Comparison of ENCODE assay signal across 1 cellular context in the genomic region with DNA sequence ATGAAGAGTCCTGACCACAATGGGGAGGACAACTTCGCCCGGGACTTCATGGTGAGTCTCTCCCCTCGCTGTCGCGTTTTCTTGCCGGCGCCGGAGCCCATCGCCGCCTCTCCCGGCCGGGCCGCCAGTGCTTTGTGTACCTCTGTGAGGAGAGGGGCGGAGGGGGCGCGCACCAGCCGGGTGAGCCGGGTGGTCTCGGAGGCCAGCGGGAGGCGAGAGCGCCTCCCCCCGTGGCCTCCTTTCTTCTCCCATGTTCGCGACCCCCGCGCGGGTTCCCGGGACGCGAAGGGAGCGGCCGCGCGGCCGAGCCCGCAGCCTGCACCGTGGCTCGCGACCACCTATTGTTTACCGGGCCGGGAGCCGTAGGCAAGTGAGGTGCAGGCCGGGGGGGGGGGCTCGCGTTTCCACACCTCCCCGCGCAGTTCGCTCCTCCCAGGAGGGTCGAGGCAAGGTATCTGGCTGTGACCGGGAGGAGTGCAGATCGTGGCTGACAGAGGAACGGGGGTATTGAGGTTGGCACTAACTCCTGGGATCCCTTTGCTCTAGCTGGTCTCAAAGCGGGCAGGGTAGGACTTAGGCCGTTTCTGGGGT.
A peak's percentile ranks its signal among the peaks of the same experiment; 100 is the strongest.
TF ChIP-seq lines count a peak whose summit lies in the region.

No MANE protein-coding gene starts in this region.

TF ChIP-seq in K562, 482 proteins besides CTCF, POLR2A, EP300 and RAD21 (continued from another document and continues in another):
- TF ChIP-seq, protein P1, sequence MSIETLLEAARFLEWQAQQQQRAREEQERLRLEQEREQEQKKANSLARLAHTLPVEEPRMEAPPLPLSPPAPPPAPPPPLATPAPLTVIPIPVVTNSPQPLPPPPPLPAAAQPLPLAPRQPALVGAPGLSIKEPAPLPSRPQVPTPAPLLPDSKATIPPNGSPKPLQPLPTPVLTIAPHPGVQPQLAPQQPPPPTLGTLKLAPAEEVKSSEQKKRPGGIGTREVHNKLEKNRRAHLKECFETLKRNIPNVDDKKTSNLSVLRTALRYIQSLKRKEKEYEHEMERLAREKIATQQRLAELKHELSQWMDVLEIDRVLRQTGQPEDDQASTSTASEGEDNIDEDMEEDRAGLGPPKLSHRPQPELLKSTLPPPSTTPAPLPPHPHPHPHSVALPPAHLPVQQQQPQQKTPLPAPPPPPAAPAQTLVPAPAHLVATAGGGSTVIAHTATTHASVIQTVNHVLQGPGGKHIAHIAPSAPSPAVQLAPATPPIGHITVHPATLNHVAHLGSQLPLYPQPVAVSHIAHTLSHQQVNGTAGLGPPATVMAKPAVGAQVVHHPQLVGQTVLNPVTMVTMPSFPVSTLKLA (conservative IDR thresholded peaks at IDR 0.05) = no peak
- TF ChIP-seq RFX5 (IDR thresholded peaks at IDR 0.05; ENCODE audit: low read depth, low read length) = no peak
- 0 out of 2 replicates have a peak, but pooled peaks have one; percentile 19 for TF ChIP-seq ZSCAN29 (IDR thresholded peaks at IDR 0.05)
- TF ChIP-seq SIN3A (IDR thresholded peaks at IDR 0.05; ENCODE audit: borderline replicate concordance in 2 of 2, control insufficient read depth in 1 of 2, low read depth in 2 of 2, low read length in 2 of 2) = 0 out of 4 replicates have a peak, but pooled peaks of 1 of the 2 experiments have one; percentile 32
- TF ChIP-seq CHCHD3 (CRISPR knock-in tag; IDR thresholded peaks at IDR 0.05) = no peak
- TF ChIP-seq CBX8 (IDR thresholded peaks at IDR 0.05; ENCODE audit: borderline replicate concordance, extremely low read depth, low read depth, low read length, poor library complexity, severe bottlenecking) = no peak
- 0 out of 2 replicates have a peak, but pooled peaks have one; percentile 55 for TF ChIP-seq NFRKB (IDR thresholded peaks at IDR 0.05; ENCODE audit: low read depth)
- TF ChIP-seq ILK (tag; IDR thresholded peaks at IDR 0.05; ENCODE audit: borderline replicate concordance, low read depth) = no peak
- no peak for TF ChIP-seq ZNF324 (CRISPR knock-in tag; IDR thresholded peaks at IDR 0.05)
- TF ChIP-seq POLR2G (IDR thresholded peaks at IDR 0.05; ENCODE audit: low read depth, low read length) = peak; percentile 73
- no peak for TF ChIP-seq ZNF586 (CRISPR knock-in tag; conservative IDR thresholded peaks at IDR 0.05)
- peak; percentile 77 for TF ChIP-seq ZNF740 (CRISPR knock-in tag; IDR thresholded peaks at IDR 0.05)
- TF ChIP-seq ZNF740 (tag; IDR thresholded peaks at IDR 0.05) = no peak; a peak in 2 of 4 replicates
- no peak for TF ChIP-seq CCNT2 (IDR thresholded peaks at IDR 0.05; ENCODE audit: borderline replicate concordance, extremely low read depth, insufficient read length, low read depth, low read length)
- TF ChIP-seq, protein P2, sequence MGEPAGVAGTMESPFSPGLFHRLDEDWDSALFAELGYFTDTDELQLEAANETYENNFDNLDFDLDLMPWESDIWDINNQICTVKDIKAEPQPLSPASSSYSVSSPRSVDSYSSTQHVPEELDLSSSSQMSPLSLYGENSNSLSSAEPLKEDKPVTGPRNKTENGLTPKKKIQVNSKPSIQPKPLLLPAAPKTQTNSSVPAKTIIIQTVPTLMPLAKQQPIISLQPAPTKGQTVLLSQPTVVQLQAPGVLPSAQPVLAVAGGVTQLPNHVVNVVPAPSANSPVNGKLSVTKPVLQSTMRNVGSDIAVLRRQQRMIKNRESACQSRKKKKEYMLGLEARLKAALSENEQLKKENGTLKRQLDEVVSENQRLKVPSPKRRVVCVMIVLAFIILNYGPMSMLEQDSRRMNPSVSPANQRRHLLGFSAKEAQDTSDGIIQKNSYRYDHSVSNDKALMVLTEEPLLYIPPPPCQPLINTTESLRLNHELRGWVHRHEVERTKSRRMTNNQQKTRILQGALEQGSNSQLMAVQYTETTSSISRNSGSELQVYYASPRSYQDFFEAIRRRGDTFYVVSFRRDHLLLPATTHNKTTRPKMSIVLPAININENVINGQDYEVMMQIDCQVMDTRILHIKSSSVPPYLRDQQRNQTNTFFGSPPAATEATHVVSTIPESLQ (CRISPR knock-in tag; IDR thresholded peaks at IDR 0.05) = no peak
- TF ChIP-seq, protein P3, sequence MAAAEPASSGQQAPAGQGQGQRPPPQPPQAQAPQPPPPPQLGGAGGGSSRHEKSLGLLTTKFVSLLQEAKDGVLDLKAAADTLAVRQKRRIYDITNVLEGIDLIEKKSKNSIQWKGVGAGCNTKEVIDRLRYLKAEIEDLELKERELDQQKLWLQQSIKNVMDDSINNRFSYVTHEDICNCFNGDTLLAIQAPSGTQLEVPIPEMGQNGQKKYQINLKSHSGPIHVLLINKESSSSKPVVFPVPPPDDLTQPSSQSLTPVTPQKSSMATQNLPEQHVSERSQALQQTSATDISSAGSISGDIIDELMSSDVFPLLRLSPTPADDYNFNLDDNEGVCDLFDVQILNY (CRISPR knock-in tag; IDR thresholded peaks at IDR 0.05) = no peak
- TF ChIP-seq CSDE1 (IDR thresholded peaks at IDR 0.05) = no peak
- TF ChIP-seq CBFA2T2 (conservative IDR thresholded peaks at IDR 0.05) = no peak
- no peak for TF ChIP-seq STAT5A (IDR thresholded peaks at IDR 0.05; ENCODE audit: borderline replicate concordance, low read length)
- TF ChIP-seq ELK3 (CRISPR knock-in tag; IDR thresholded peaks at IDR 0.05) = no peak
- TF ChIP-seq, protein P4, sequence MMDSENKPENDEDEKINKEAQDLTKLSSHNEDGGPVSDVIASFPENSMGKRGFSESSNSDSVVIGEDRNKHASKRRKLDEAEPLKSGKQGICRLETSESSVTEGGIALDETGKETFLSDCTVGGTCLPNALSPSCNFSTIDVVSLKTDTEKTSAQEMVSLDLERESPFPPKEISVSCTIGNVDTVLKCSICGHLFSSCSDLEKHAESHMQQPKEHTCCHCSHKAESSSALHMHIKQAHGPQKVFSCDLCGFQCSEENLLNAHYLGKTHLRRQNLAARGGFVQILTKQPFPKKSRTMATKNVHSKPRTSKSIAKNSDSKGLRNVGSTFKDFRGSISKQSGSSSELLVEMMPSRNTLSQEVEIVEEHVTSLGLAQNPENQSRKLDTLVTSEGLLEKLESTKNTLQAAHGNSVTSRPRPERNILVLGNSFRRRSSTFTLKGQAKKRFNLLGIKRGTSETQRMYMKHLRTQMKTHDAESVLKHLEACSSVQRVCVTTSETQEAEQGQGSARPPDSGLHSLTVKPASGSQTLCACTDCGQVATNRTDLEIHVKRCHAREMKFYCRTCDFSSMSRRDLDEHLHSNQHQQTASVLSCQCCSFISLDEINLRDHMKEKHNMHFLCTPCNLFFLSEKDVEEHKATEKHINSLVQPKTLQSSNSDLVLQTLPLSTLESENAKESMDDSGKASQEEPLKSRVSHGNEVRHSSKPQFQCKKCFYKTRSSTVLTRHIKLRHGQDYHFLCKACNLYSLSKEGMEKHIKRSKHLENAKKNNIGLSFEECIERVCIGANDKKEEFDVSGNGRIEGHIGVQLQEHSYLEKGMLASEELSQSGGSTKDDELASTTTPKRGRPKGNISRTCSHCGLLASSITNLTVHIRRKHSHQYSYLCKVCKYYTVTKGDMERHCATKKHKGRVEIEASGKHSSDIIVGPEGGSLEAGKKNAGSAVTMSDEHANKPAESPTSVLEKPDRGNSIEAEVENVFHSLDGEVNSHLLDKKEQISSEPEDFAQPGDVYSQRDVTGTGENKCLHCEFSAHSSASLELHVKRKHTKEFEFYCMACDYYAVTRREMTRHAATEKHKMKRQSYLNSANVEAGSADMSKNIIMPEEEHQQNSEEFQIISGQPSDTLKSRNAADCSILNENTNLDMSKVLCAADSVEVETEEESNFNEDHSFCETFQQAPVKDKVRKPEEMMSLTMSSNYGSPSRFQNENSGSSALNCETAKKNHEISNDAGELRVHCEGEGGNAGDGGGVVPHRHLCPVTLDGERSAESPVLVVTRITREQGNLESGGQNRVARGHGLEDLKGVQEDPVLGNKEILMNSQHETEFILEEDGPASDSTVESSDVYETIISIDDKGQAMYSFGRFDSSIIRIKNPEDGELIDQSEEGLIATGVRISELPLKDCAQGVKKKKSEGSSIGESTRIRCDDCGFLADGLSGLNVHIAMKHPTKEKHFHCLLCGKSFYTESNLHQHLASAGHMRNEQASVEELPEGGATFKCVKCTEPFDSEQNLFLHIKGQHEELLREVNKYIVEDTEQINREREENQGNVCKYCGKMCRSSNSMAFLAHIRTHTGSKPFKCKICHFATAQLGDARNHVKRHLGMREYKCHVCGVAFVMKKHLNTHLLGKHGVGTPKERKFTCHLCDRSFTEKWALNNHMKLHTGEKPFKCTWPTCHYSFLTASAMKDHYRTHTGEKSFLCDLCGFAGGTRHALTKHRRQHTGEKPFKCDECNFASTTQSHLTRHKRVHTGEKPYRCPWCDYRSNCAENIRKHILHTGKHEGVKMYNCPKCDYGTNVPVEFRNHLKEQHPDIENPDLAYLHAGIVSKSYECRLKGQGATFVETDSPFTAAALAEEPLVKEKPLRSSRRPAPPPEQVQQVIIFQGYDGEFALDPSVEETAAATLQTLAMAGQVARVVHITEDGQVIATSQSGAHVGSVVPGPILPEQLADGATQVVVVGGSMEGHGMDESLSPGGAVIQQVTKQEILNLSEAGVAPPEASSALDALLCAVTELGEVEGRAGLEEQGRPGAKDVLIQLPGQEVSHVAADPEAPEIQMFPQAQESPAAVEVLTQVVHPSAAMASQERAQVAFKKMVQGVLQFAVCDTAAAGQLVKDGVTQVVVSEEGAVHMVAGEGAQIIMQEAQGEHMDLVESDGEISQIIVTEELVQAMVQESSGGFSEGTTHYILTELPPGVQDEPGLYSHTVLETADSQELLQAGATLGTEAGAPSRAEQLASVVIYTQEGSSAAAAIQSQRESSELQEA (IDR thresholded peaks at IDR 0.05; ENCODE audit: low read depth) = no peak
- TF ChIP-seq U2AF1 (optimal IDR thresholded peaks at IDR 0.05; ENCODE audit: low read depth, low read length) = peak; percentile 74
- TF ChIP-seq LEF1 (IDR thresholded peaks at IDR 0.05) = no peak
- no peak for TF ChIP-seq TAF7 (tag; IDR thresholded peaks at IDR 0.05)
- no peak for TF ChIP-seq MTA1 (IDR thresholded peaks at IDR 0.05; ENCODE audit: borderline replicate concordance)
- TF ChIP-seq C11orf30 (IDR thresholded peaks at IDR 0.05; ENCODE audit: low read depth) = no peak
- peak; percentile 69 for TF ChIP-seq RBBP5 (IDR thresholded peaks at IDR 0.05; ENCODE audit: borderline replicate concordance, insufficient read depth, low read length, poor library complexity, severe bottlenecking)
- peak; percentile 9 for TF ChIP-seq TBP (optimal IDR thresholded peaks at IDR 0.05; ENCODE audit: low read depth, low read length)
- TF ChIP-seq CC2D1A (IDR thresholded peaks at IDR 0.05) = no peak
- 0 out of 2 replicates have a peak, but pooled peaks have one; percentile 21 for TF ChIP-seq ZBTB1 (CRISPR knock-in tag; IDR thresholded peaks at IDR 0.05; ENCODE audit: borderline replicate concordance, low read depth)
- TF ChIP-seq, protein P5, sequence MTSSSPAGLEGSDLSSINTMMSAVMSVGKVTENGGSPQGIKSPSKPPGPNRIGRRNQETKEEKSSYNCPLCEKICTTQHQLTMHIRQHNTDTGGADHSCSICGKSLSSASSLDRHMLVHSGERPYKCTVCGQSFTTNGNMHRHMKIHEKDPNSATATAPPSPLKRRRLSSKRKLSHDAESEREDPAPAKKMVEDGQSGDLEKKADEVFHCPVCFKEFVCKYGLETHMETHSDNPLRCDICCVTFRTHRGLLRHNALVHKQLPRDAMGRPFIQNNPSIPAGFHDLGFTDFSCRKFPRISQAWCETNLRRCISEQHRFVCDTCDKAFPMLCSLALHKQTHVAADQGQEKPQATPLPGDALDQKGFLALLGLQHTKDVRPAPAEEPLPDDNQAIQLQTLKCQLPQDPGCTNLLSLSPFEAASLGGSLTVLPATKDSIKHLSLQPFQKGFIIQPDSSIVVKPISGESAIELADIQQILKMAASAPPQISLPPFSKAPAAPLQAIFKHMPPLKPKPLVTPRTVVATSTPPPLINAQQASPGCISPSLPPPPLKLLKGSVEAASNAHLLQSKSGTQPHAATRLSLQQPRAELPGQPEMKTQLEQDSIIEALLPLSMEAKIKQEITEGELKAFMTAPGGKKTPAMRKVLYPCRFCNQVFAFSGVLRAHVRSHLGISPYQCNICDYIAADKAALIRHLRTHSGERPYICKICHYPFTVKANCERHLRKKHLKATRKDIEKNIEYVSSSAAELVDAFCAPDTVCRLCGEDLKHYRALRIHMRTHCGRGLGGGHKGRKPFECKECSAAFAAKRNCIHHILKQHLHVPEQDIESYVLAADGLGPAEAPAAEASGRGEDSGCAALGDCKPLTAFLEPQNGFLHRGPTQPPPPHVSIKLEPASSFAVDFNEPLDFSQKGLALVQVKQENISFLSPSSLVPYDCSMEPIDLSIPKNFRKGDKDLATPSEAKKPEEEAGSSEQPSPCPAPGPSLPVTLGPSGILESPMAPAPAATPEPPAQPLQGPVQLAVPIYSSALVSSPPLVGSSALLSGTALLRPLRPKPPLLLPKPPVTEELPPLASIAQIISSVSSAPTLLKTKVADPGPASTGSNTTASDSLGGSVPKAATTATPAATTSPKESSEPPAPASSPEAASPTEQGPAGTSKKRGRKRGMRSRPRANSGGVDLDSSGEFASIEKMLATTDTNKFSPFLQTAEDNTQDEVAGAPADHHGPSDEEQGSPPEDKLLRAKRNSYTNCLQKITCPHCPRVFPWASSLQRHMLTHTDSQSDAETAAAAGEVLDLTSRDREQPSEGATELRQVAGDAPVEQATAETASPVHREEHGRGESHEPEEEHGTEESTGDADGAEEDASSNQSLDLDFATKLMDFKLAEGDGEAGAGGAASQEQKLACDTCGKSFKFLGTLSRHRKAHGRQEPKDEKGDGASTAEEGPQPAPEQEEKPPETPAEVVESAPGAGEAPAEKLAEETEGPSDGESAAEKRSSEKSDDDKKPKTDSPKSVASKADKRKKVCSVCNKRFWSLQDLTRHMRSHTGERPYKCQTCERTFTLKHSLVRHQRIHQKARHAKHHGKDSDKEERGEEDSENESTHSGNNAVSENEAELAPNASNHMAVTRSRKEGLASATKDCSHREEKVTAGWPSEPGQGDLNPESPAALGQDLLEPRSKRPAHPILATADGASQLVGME (CRISPR knock-in tag; IDR thresholded peaks at IDR 0.05) = no peak
